Comparison of ENCODE assay signal across 27 cellular contexts in the genomic region with DNA sequence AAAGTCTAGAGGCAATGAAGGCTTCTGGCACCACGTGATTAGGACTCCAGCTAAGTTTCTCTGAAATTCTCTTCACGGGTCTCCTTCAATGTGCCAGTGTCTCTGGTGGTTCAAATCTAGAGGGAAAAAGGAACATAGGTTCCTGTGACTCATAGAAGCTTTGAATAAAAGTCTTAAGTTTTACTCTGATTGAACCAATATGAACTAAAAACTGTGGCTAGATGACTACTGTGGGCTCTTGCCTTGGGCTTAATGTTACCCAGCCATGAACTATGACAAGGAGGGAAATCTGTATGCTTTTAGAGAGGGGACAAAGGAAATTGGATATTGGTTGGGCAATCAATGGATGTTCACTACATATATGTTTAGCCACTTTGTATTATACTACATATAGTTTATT. TPM values are rescaled to one million over a fixed set of nuclear protein-coding genes. Genes with fewer than 3 reads are reported as not detected.
"Had no signal": no experiment of that assay in that cellular context is flagged by ENCODE, and none has a peak within 500 bp of the region (broad histone marks: within the 10 kb centered on the region; RNA-seq: fewer than 3 reads in every experiment).

No MANE protein-coding gene starts in this region.

- DNase-seq: activated CD4-positive, alpha-beta T cell treated with anti-CD3 and anti-CD28 coated beads, Interleukin-2, amount 50 U/mL, for 1 hour; activated naive CD4-positive, alpha-beta T cell treated with anti-CD3 and anti-CD28 coated beads, Interleukin-2, amount 50 U/mL, for 16 hours; colonic mucosa; dorsolateral prefrontal cortex; effector memory CD8-positive, alpha-beta T cell; foreskin melanocyte; immature natural killer cell; lower lobe of right lung; mesendoderm; mucosa of descending colon; nucleus accumbens; right cardiac atrium; stimulated activated CD4-positive, alpha-beta T cell treated with anti-CD3 and anti-CD28 coated beads, Interleukin-12 subunit alpha, Interleukin-12 subunit beta, amount 100 ng/mL, for 4 hours; stimulated activated CD4-positive, alpha-beta T cell treated with anti-CD3 and anti-CD28 coated beads, Interleukin-1b, Interleukin-23, amount 100 ng/mL, for 48 hours; T-helper 2 cell; testis; trophoblast cell; uterus had no signal

- H3K4me1 Mint-ChIP-seq: immature natural killer cell had no signal

- H3K27me3 Mint-ChIP-seq: central memory CD8-positive, alpha-beta T cell; effector memory CD8-positive, alpha-beta T cell had no signal

- H3K27ac Mint-ChIP-seq: effector memory CD8-positive, alpha-beta T cell; immature natural killer cell had no signal

- H3K4me3 Mint-ChIP-seq: central memory CD8-positive, alpha-beta T cell; effector memory CD8-positive, alpha-beta T cell; immature natural killer cell had no signal

- H3K36me3 Mint-ChIP-seq: immature natural killer cell had no signal

- H3K9me3 Mint-ChIP-seq: central memory CD8-positive, alpha-beta T cell; effector memory CD8-positive, alpha-beta T cell; immature natural killer cell had no signal

RNA-seq across cellular contexts. Expression of gene TEX13D, which starts 49.9 kb away (rescaled TPM):
- total RNA-seq: breast epithelium, colonic mucosa, endothelial cell of umbilical vein, esophagus mucosa, hepatocyte, kidney epithelial cell, left lobe of liver, lower lobe of right lung, mucosa of descending colon, pulmonary artery endothelial cell, right cardiac atrium, skeletal muscle tissue, uterus had no signal
